In the genomic region with DNA sequence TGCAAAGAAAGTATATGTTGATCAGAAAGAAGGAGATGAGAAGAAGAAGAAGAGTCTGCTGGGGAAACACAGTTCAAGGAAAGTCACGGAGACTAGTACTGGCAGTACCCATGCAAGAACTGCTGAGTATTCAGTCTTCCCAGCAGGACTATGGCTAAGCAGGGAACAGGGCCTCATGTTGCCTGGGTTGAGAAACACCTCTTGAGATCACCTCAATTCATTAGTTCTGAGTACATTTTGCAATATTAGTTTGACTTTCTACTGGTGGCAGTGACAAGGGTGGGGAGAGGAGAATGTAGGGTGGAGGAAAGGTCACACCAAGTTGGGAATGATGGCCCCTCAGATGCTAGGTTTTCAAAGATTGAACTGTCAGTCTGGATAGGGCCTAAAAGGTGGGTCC, we compare ENCODE assay signal across 28 cellular contexts.
"Had no signal": no experiment of that assay in that cellular context is flagged by ENCODE, and none has a peak within 500 bp of the region (broad histone marks: within the 10 kb centered on the region; RNA-seq: fewer than 3 reads in every experiment).

No MANE protein-coding gene starts in this region.

- DNase-seq: activated CD4-positive, alpha-beta T cell treated with anti-CD3 and anti-CD28 coated beads for 48 hours; activated CD4-positive, alpha-beta T cell treated with anti-CD3 and anti-CD28 coated beads, Interleukin-2, amount 50 U/mL, for 48 hours; activated CD8-positive, alpha-beta memory T cell treated with anti-CD3 and anti-CD28 coated beads for 24 hours; activated effector memory CD4-positive, alpha-beta T cell treated with Interleukin-2 at 50 U/mL for 16 hours; activated naive CD4-positive, alpha-beta T cell treated with Interleukin-2 at 50 U/mL for 16 hours; anterior cingulate cortex; colonic mucosa; dorsolateral prefrontal cortex; effector memory CD4-positive, alpha-beta T cell; head of caudate nucleus; hypothalamus; immature natural killer cell; mesenchymal stem cell; naive thymus-derived CD8-positive, alpha-beta T cell; occipital lobe; sigmoid colon; small intestine; stimulated activated CD4-positive, alpha-beta T cell treated with anti-CD3 and anti-CD28 coated beads, Interleukin-1b, Interleukin-23, amount 100 ng/mL, for 48 hours; stimulated activated naive CD4-positive, alpha-beta T cell; T-helper 17 cell; T1000; tibial artery; WERI-Rb-1 had no signal

- H3K27ac ChIP-seq: colonic mucosa, neural progenitor cell, suprapubic skin, WERI-Rb-1 had no signal

- H3K4me1 ChIP-seq: colonic mucosa, neural progenitor cell, sigmoid colon, suprapubic skin had no signal

- ATAC-seq: activated CD4-positive, CD25-positive, alpha-beta regulatory T cell treated with anti-CD3 and anti-CD28 coated beads, Interleukin-2, amount 50 U/mL, for 24 hours; left lobe of liver; naive thymus-derived CD8-positive, alpha-beta T cell; T-helper 17 cell had no signal

- H3K27me3 ChIP-seq: colonic mucosa, dorsolateral prefrontal cortex, neural progenitor cell, sigmoid colon, suprapubic skin, tibial artery had no signal

- FAIRE-seq: bronchial epithelial cell, small intestine had no signal

- H3K36me3 ChIP-seq: colonic mucosa, neural progenitor cell, sigmoid colon, suprapubic skin, tibial artery, WERI-Rb-1 had no signal

- H3K9me3 ChIP-seq: colonic mucosa, sigmoid colon, suprapubic skin had no signal

- H3K4me3 ChIP-seq: colonic mucosa, neural progenitor cell, sigmoid colon, suprapubic skin had no signal

- H3K4me2 ChIP-seq: neural progenitor cell had no signal
